In genomic region chr1:200243042-200243437, GRCh38 we compare ENCODE assay signal across 11 cellular contexts.
DNase-seq lines count a peak whose midpoint lies in the region; TF ChIP-seq lines count a peak whose summit lies in the region.
"Had no signal": no experiment of that assay in that cellular context is flagged by ENCODE, and none has a peak within 500 bp of the region (broad histone marks: within the 10 kb centered on the region; RNA-seq: fewer than 3 reads in every experiment).

No MANE protein-coding gene starts in this region.

- no peaks in the 10 kb centered on the region for H3K27me3 ChIP-seq in AG04450 (ENCODE audit: control insufficient read depth, insufficient read depth, low read length)
- H3K27me3 ChIP-seq in adipocyte (replicated peaks; ENCODE audit: control insufficient read depth, insufficient read depth, low read length): no peaks in the 10 kb centered on the region
- H3K27me3 ChIP-seq in mesenchymal stem cell (ENCODE audit: control insufficient read depth in 1 of 2, insufficient read depth in 1 of 2, low read length in 2 of 2): no peaks in the 10 kb centered on the region

- H3K9me3 ChIP-seq in AG04450 (ENCODE audit: control insufficient read depth, insufficient read depth, low read length): no peaks in the 10 kb centered on the region
- H3K9me3 ChIP-seq in adipocyte (ENCODE audit: control insufficient read depth, low read length): no peaks in the 10 kb centered on the region
- no peaks in the 10 kb centered on the region for H3K9me3 ChIP-seq in mesenchymal stem cell (ENCODE audit: control insufficient read depth, low read length)

- peak overlapping the region; percentile 57 for H3K4me2 ChIP-seq in mesenchymal stem cell (ENCODE audit: low read length, poor library complexity, severe bottlenecking)

- POLR2A ChIA-PET in AG04450 (lab: Yijun Ruan, JAX): no interaction called here
- POLR2A ChIA-PET in HEK293T (lab: Yijun Ruan, JAX): no interaction called here

- 51% methylated on average over 11 of the region's 11 CpGs for WGBS in mesenchymal stem cell

- DNase-seq in AG04450 (ENCODE audit: low read depth, low spot score) (no peak), HEK293T (ENCODE audit: extremely low spot score) (no peak), adipocyte (ENCODE audit: low read depth) (peak; percentile 39), mesenchymal stem cell (peak; percentile 82), RPMI8226 (no peak), activated gamma-delta T cell treated with Interleukin-2 at 50 U/mL for 16 hours (no peak), NCI-H146 (lab: John Stamatoyannopoulos, UW) (no peak)
- DNase-seq in activated CD4-positive, CD25-positive, alpha-beta regulatory T cell treated with anti-CD3 and anti-CD28 coated beads, Interleukin-2, amount 50 U/mL, for 72 hours: no peak
- DNase-seq: aorta; CD4-positive, alpha-beta memory T cell; NCI-H1048 had no signal

- H3K79me1 ChIP-seq in mesenchymal stem cell (replicated peaks; ENCODE audit: low read length, poor library complexity, severe bottlenecking): no peaks in the 10 kb centered on the region

- no peak overlapping the region for H2BK12ac ChIP-seq in mesenchymal stem cell (ENCODE audit: low read length in 2 of 2)

- H3K4me1 ChIP-seq in adipocyte (ENCODE audit: control insufficient read depth, insufficient read depth, low read length): peaks cover 12% of the 10 kb centered on the region
- no peaks in the 10 kb centered on the region for H3K4me1 ChIP-seq in mesenchymal stem cell (ENCODE audit: control insufficient read depth, insufficient read depth, low read depth, low read length)

- no peak overlapping the region for H2AFZ ChIP-seq in mesenchymal stem cell (ENCODE audit: low read depth, low read length)

- no peak overlapping the region for H3K9ac ChIP-seq in adipocyte (ENCODE audit: low read length)
- peak overlapping the region; percentile 53 for H3K9ac ChIP-seq in mesenchymal stem cell (ENCODE audit: low read length)

- H3K36me3 ChIP-seq in adipocyte (ENCODE audit: control insufficient read depth, insufficient read depth, low read length, severe bottlenecking): no peaks in the 10 kb centered on the region
- H3K36me3 ChIP-seq in mesenchymal stem cell (ENCODE audit: control insufficient read depth in 1 of 2, insufficient read depth in 2 of 2, low read depth in 1 of 2, low read length in 2 of 2): no peaks in the 10 kb centered on the region

- no peak overlapping the region for H3K23ac ChIP-seq in mesenchymal stem cell (ENCODE audit: low read length in 2 of 2)

- no peak overlapping the region for H2BK5ac ChIP-seq in mesenchymal stem cell (ENCODE audit: low read depth, low read length, poor library complexity, severe bottlenecking)

- CTCF ChIA-PET in AG04450 (lab: Charles Lee): interaction anchor here (0.7 kb wide), 1 partner anchor 56 kb away, joined by 3 read pairs; no protein-coding TSS in a partner anchor
- CTCF ChIA-PET in HEK293T (lab: Yijun Ruan, JAX): no interaction called here

- H3K27ac ChIP-seq in AG04450 (ENCODE audit: low read depth, low read length): no peak overlapping the region
- H3K27ac ChIP-seq in mesenchymal stem cell (ENCODE audit: low read length, poor library complexity, severe bottlenecking): no peak overlapping the region

- H3K4me3 ChIP-seq in AG04450 (ENCODE audit: low read depth, low read length) (peak overlapping the region; percentile 41), adipocyte (ENCODE audit: low read length) (peak overlapping the region; percentile 65), mesenchymal stem cell (ENCODE audit: insufficient read depth in 1 of 2, low read depth in 1 of 2, low read length in 2 of 2) (peak overlapping the region in 1 of 2 experiments; percentile 57)

- peak overlapping the region in 1 of 2 experiments; percentile 91 for H3K4ac ChIP-seq in mesenchymal stem cell (ENCODE audit: low read depth in 1 of 2, low read length in 2 of 2)

- peak overlapping the region; percentile 43 to 86 for H3K18ac ChIP-seq in mesenchymal stem cell (ENCODE audit: low read depth in 1 of 2, low read length in 2 of 2)

- no peak overlapping the region for H2AK5ac ChIP-seq in mesenchymal stem cell (ENCODE audit: low read length, severe bottlenecking)

- H4K91ac ChIP-seq in mesenchymal stem cell (ENCODE audit: low read length): no peak overlapping the region

- no peak overlapping the region for H2BK15ac ChIP-seq in mesenchymal stem cell (ENCODE audit: low read depth, poor library complexity, severe bottlenecking)

- no peak for TF ChIP-seq CTCF in AG04450 (IDR thresholded peaks at IDR 0.05; ENCODE audit: low read depth, low read length)

- H4K8ac ChIP-seq in mesenchymal stem cell (ENCODE audit: low read length): peak overlapping the region; percentile 39

- H3K14ac ChIP-seq in mesenchymal stem cell (ENCODE audit: low read length in 2 of 2): no peak overlapping the region

- peak overlapping the region; percentile 64 for H2BK120ac ChIP-seq in mesenchymal stem cell (ENCODE audit: low read depth, low read length)

TF ChIP-seq in HEK293T, 16 proteins besides CTCF, POLR2A, EP300 and RAD21:
- TF ChIP-seq L3MBTL2 (conservative IDR thresholded peaks at IDR 0.05): peak; percentile 95
- no peak for TF ChIP-seq HDGF (IDR thresholded peaks at IDR 0.05; ENCODE audit: borderline replicate concordance)

Comparison
In these comparisons a context has a peak if more than half of its experiments do, and no peak if none do; other contexts are left out.
1. DNase-seq: peak in adipocyte (single experiment) and mesenchymal stem cell (single experiment); none in AG04450 (single experiment), HEK293T (single experiment), RPMI8226 (single experiment), activated gamma-delta T cell treated with Interleukin-2 at 50 U/mL for 16 hours (single experiment), activated CD4-positive, CD25-positive, alpha-beta regulatory T cell treated with anti-CD3 and anti-CD28 coated beads, Interleukin-2, amount 50 U/mL, for 72 hours (single experiment) and NCI-H146 (single experiment).